1 cellular context compared by ENCODE assay signal in the genomic region with DNA sequence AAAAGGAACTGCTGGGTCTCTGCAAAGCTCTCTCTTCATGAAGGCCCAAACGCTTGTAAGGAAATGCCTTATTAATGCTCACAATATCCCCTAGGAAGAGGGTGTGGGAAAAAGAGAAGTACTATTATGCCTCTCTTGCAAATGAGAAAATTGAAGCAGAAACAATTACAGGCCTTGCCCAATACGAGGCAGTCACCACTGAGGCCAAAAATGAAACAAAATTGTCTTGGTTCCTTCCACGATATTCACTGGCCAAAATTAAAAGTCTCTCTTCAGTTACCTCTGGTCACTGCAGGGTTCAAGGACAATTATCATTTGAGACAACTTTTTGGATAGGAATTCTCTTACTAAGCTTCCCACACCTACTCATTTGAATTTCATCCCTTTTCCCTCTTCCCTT.
TF ChIP-seq lines count a peak whose summit lies in the region.

No MANE protein-coding gene starts in this region.

TF ChIP-seq in IMR-90, 13 proteins besides CTCF, POLR2A, EP300 and RAD21 (continued from another document):
- TF ChIP-seq, protein P1, sequence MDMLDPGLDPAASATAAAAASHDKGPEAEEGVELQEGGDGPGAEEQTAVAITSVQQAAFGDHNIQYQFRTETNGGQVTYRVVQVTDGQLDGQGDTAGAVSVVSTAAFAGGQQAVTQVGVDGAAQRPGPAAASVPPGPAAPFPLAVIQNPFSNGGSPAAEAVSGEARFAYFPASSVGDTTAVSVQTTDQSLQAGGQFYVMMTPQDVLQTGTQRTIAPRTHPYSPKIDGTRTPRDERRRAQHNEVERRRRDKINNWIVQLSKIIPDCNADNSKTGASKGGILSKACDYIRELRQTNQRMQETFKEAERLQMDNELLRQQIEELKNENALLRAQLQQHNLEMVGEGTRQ (IDR thresholded peaks at IDR 0.05; ENCODE audit: low read depth, low read length) = no peak
- TF ChIP-seq RCOR1 (IDR thresholded peaks at IDR 0.05; ENCODE audit: insufficient replicate concordance, low read length) = no peak
